20 cellular contexts compared by ENCODE assay signal in genomic region chr6:165013701-165014100, GRCh38.
"Had no signal": no experiment of that assay in that cellular context is flagged by ENCODE, and none has a peak within 500 bp of the region (broad histone marks: within the 10 kb centered on the region; RNA-seq: fewer than 3 reads in every experiment).

No MANE protein-coding gene starts in this region.

- H3K9me3 ChIP-seq: pancreas, right lobe of liver, thoracic aorta, vagina had no signal

- H3K4me1 ChIP-seq: pancreas, right lobe of liver, vagina had no signal

- FAIRE-seq: pancreas had no signal

- H3K36me3 ChIP-seq: cardiac muscle cell, pancreas, right lobe of liver, thoracic aorta, vagina had no signal

- H3K4me3 ChIP-seq: cardiac muscle cell, pancreas, right lobe of liver, thoracic aorta, vagina had no signal

- DNase-seq: activated CD4-positive, alpha-beta memory T cell treated with anti-CD3 and anti-CD28 coated beads, Interleukin-2, amount 10 ng/mL, durations not matched to agents 7 days and 5 days; activated CD4-positive, alpha-beta T cell treated with anti-CD3 and anti-CD28 coated beads, Interleukin-2, amount 10 ng/mL, durations not matched to agents 24 days and 14 days; activated effector memory CD4-positive, alpha-beta T cell treated with Interleukin-2 at 50 U/mL for 16 hours; activated naive CD4-positive, alpha-beta T cell treated with anti-CD3 and anti-CD28 coated beads for 36 hours; activated naive CD8-positive, alpha-beta T cell treated with anti-CD3 and anti-CD28 coated beads, Interleukin-2, amount 10 ng/mL, durations not matched to agents 7 days and 5 days; activated T-cell treated with anti-CD3 and anti-CD28 coated beads, Interleukin-2, amount 50 U/mL, for 72 hours; amniotic stem cell; cortex of kidney; foreskin fibroblast; hippocampal formation; left ventricle myocardium superior; mammary epithelial cell; nephron progenitor cell; pancreas; right lobe of liver; stimulated activated CD4-positive, alpha-beta T cell treated with anti-CD3 and anti-CD28 coated beads, Interleukin-4, amount 100 ng/mL, for 1 hour; stimulated activated naive CD4-positive, alpha-beta T cell had no signal

- ATAC-seq: activated T-cell treated with anti-CD3 and anti-CD28 coated beads, Interleukin-2, amount 50 U/mL, for 72 hours; left ventricle myocardium superior; pancreas; right lobe of liver had no signal

- H3K27me3 ChIP-seq: cardiac muscle cell, pancreas, right lobe of liver, vagina had no signal

- H3K27ac ChIP-seq: cardiac muscle cell, pancreas, right lobe of liver, thoracic aorta, vagina had no signal
